ENCODE assay signal across 2 cellular contexts in the genomic region with DNA sequence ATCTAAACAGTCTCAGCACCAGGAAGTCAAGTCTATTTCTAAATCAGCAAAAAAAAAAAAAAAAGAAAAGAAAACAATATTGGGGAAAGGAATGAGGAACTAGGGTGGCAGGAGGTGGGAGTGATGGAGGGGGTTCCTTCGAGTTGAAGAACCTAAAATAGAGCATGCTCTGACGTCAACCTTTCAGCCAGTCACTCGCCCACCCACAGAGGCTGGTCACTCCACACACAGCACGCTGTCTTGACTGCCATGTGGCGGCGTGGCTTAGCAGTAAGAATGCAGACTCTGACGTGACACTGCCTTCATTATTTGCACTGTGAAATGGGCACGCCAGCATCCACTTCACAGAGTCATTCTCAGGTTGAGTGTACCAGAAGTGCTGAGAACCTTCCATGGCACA.
TF ChIP-seq lines count a peak whose summit lies in the region.

No MANE protein-coding gene starts in this region.

TF ChIP-seq in IMR-90, 13 proteins besides CTCF, POLR2A, EP300 and RAD21:
- TF ChIP-seq, protein P1, sequence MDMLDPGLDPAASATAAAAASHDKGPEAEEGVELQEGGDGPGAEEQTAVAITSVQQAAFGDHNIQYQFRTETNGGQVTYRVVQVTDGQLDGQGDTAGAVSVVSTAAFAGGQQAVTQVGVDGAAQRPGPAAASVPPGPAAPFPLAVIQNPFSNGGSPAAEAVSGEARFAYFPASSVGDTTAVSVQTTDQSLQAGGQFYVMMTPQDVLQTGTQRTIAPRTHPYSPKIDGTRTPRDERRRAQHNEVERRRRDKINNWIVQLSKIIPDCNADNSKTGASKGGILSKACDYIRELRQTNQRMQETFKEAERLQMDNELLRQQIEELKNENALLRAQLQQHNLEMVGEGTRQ (IDR thresholded peaks at IDR 0.05; ENCODE audit: low read depth, low read length), result no peak
- TF ChIP-seq, protein P2, sequence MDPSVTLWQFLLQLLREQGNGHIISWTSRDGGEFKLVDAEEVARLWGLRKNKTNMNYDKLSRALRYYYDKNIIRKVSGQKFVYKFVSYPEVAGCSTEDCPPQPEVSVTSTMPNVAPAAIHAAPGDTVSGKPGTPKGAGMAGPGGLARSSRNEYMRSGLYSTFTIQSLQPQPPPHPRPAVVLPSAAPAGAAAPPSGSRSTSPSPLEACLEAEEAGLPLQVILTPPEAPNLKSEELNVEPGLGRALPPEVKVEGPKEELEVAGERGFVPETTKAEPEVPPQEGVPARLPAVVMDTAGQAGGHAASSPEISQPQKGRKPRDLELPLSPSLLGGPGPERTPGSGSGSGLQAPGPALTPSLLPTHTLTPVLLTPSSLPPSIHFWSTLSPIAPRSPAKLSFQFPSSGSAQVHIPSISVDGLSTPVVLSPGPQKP (IDR thresholded peaks at IDR 0.05; ENCODE audit: borderline replicate concordance, low read depth, low read length), result no peak
- TF ChIP-seq CEBPB (IDR thresholded peaks at IDR 0.05; ENCODE audit: low read depth, low read length) (no peak), RCOR1 (IDR thresholded peaks at IDR 0.05; ENCODE audit: insufficient replicate concordance, low read length) (no peak), MAZ (IDR thresholded peaks at IDR 0.05; ENCODE audit: borderline replicate concordance, low read depth, low read length) (no peak), RFX5 (IDR thresholded peaks at IDR 0.05; ENCODE audit: low read depth, low read length) (no peak), NFE2L2 (IDR thresholded peaks at IDR 0.05; ENCODE audit: low read depth, low read length) (no peak), FOS (IDR thresholded peaks at IDR 0.05; ENCODE audit: low read depth, low read length) (no peak), CHD1 (IDR thresholded peaks at IDR 0.05; ENCODE audit: low read depth, low read length) (no peak), SMC3 (IDR thresholded peaks at IDR 0.05; ENCODE audit: low read depth, low read length) (no peak), BHLHE40 (IDR thresholded peaks at IDR 0.05; ENCODE audit: low read depth, low read length) (no peak), MXI1 (IDR thresholded peaks at IDR 0.05; ENCODE audit: borderline replicate concordance, low read depth, low read length) (no peak), MAFK (IDR thresholded peaks at IDR 0.05; ENCODE audit: low read depth, low read length) (no peak)

TF ChIP-seq in H1, 55 proteins besides CTCF, POLR2A, EP300 and RAD21:
- TF ChIP-seq GABPA (IDR thresholded peaks at IDR 0.05; ENCODE audit: borderline replicate concordance, insufficient read depth, low read length) (no peak), SAP30 (IDR thresholded peaks at IDR 0.05; ENCODE audit: insufficient read depth, insufficient replicate concordance, low read length) (no peak), BCL11A (IDR thresholded peaks at IDR 0.05; ENCODE audit: low read depth in 2 of 2, low read length in 2 of 2) (no peak), JUN (IDR thresholded peaks at IDR 0.05; ENCODE audit: low read depth, low read length) (no peak), SIRT6 (IDR thresholded peaks at IDR 0.05; ENCODE audit: low read length) (no peak), YY1 (IDR thresholded peaks at IDR 0.05; ENCODE audit: low read depth, low read length) (no peak), TBP (IDR thresholded peaks at IDR 0.05; ENCODE audit: low read depth, low read length) (no peak), FOSL1 (IDR thresholded peaks at IDR 0.05; ENCODE audit: insufficient read depth, low read depth, low read length) (no peak), BACH1 (IDR thresholded peaks at IDR 0.05; ENCODE audit: low read length) (no peak), EGR1 (IDR thresholded peaks at IDR 0.05; ENCODE audit: borderline replicate concordance, low read depth, low read length) (no peak), MAFK (IDR thresholded peaks at IDR 0.05; ENCODE audit: low read depth, low read length) (no peak), SUZ12 (IDR thresholded peaks at IDR 0.05; ENCODE audit: low read length) (no peak), SIX5 (IDR thresholded peaks at IDR 0.05; ENCODE audit: low read depth, low read length) (no peak), EZH2 (IDR thresholded peaks at IDR 0.05; ENCODE audit: low read depth, low read length, severe bottlenecking) (no peak), CBX8 (IDR thresholded peaks at IDR 0.05; ENCODE audit: borderline replicate concordance, low read depth, low read length) (no peak), SP2 (IDR thresholded peaks at IDR 0.05; ENCODE audit: low read length) (no peak), TEAD4 (IDR thresholded peaks at IDR 0.05; ENCODE audit: low read depth, low read length) (no peak)
- TF ChIP-seq, protein P3, sequence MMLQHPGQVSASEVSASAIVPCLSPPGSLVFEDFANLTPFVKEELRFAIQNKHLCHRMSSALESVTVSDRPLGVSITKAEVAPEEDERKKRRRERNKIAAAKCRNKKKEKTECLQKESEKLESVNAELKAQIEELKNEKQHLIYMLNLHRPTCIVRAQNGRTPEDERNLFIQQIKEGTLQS (IDR thresholded peaks at IDR 0.05; ENCODE audit: insufficient read depth, low read depth, low read length), result no peak
